Comparison of ENCODE assay signal across 25 cellular contexts in the genomic region with DNA sequence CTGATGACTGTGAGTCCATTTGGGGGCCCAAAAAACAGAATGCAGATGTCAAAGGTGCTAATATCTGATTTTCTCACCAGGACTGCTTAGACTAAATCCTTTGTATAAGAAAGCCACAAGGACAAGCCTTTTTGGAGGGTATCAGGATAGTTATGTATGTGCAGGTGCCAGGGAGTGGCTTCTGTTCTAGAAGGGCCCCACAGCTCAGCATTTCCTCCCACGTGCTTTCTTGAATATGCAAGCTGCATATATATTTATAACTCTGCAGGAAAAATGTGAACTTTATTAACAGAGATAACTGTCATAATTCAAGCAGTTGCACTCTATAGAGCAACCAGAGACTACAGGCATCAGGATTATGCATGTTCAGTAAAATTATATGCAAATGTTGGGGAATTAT.
"Had no signal": no experiment of that assay in that cellular context is flagged by ENCODE, and none has a peak within 500 bp of the region (broad histone marks: within the 10 kb centered on the region; RNA-seq: fewer than 3 reads in every experiment).

No MANE protein-coding gene starts in this region.

- DNase-seq: activated CD4-positive, alpha-beta memory T cell treated with anti-CD3 and anti-CD28 coated beads, Interleukin-2, amount 10 ng/mL, durations not matched to agents 7 days and 5 days; activated CD4-positive, alpha-beta T cell treated with anti-CD3 and anti-CD28 coated beads for 36 hours; activated CD4-positive, alpha-beta T cell treated with anti-CD3 and anti-CD28 coated beads, Interleukin-2, amount 50 U/mL, for 1 hour; activated CD8-positive, alpha-beta memory T cell treated with anti-CD3 and anti-CD28 coated beads, Interleukin-2, amount 50 U/mL, for 4 hours; activated gamma-delta T cell treated with Interleukin-2 at 50 U/mL for 16 hours; activated naive CD4-positive, alpha-beta T cell treated with anti-CD3 and anti-CD28 coated beads, Interleukin-2, amount 50 U/mL, for 16 hours; activated naive CD8-positive, alpha-beta T cell treated with anti-CD3 and anti-CD28 coated beads, Interleukin-2, amount 10 ng/mL, durations not matched to agents 7 days and 5 days; activated T-cell treated with anti-CD3 and anti-CD28 coated beads, Interleukin-2, amount 50 U/mL, for 72 hours; adrenal gland; anterior cingulate cortex; NCI-H1417; NCI-H1694; NCI-H2107; NCI-H2171 treated with DMSO at 0.1 percent for 48 hours; NCI-H226; NK-92 treated with Interleukin-12 subunit alpha and Interleukin-12 subunit beta, amount 100 ng/mL, for 24 hours; OCI-M1; RPMI8226; T-cell; T-helper 2 cell; T1000; WERI-Rb-1 had no signal

- H3K36me3 Mint-ChIP-seq: T-cell had no signal

- H3K9me3 Mint-ChIP-seq: activated T-helper 2 cell treated with anti-CD3 and anti-CD28 coated beads, Interferon-gamma antibody, Interleukin-2, Interleukin-4, amounts not matched to agents 10 μg/mL and 5 μg/mL and 100 μg/mL, durations not matched to agents 14 hours and 24 hours and 36 hours had no signal

- H3K27me3 Mint-ChIP-seq: T-cell had no signal

- H3K4me1 Mint-ChIP-seq: activated CD4-positive, alpha-beta memory T cell treated with anti-CD3 and anti-CD28 coated beads, Interleukin-2, amount 10 ng/mL, durations not matched to agents 7 days and 5 days; activated naive CD8-positive, alpha-beta T cell treated with anti-CD3 and anti-CD28 coated beads, Interleukin-2, amount 10 ng/mL, durations not matched to agents 7 days and 5 days; T-cell had no signal

- H3K36me3 ChIP-seq: adrenal gland, WERI-Rb-1 had no signal

- H3K27me3 ChIP-seq: adrenal gland had no signal

- H3K4me1 ChIP-seq: adrenal gland had no signal

- H3K4me3 ChIP-seq: adrenal gland, SK-N-MC had no signal

- ATAC-seq: activated CD4-positive, alpha-beta T cell treated with anti-CD3 and anti-CD28 coated beads for 36 hours; activated T-cell treated with anti-CD3 and anti-CD28 coated beads, Interleukin-2, amount 50 U/mL, for 72 hours; Right ventricle myocardium inferior; T-cell had no signal

- H3K27ac Mint-ChIP-seq: activated CD4-positive, alpha-beta memory T cell treated with anti-CD3 and anti-CD28 coated beads, Interleukin-2, amount 10 ng/mL, durations not matched to agents 7 days and 5 days; activated CD4-positive, alpha-beta T cell treated with anti-CD3 and anti-CD28 coated beads for 36 hours; activated naive CD8-positive, alpha-beta T cell treated with anti-CD3 and anti-CD28 coated beads, Interleukin-2, amount 10 ng/mL, durations not matched to agents 7 days and 5 days; activated T-cell treated with anti-CD3 and anti-CD28 coated beads, Interleukin-2, amount 50 U/mL, for 72 hours; activated T-helper 2 cell treated with anti-CD3 and anti-CD28 coated beads, Interferon-gamma antibody, Interleukin-2, Interleukin-4, amounts not matched to agents 10 μg/mL and 5 μg/mL and 100 μg/mL, durations not matched to agents 14 hours and 24 hours and 36 hours; T-cell had no signal

- H3K9me3 ChIP-seq: adrenal gland had no signal

- H3K27ac ChIP-seq: adrenal gland, SK-N-MC, WERI-Rb-1 had no signal

- H3K4me3 Mint-ChIP-seq: activated CD4-positive, alpha-beta memory T cell treated with anti-CD3 and anti-CD28 coated beads, Interleukin-2, amount 10 ng/mL, durations not matched to agents 7 days and 5 days; activated CD4-positive, alpha-beta T cell treated with anti-CD3 and anti-CD28 coated beads for 36 hours; activated naive CD8-positive, alpha-beta T cell treated with anti-CD3 and anti-CD28 coated beads, Interleukin-2, amount 10 ng/mL, durations not matched to agents 7 days and 5 days; activated T-cell treated with anti-CD3 and anti-CD28 coated beads, Interleukin-2, amount 50 U/mL, for 72 hours; T-cell had no signal
